Comparison of ENCODE assay signal across 12 cellular contexts in genomic region chr3:159911664-159912037, GRCh38.
DNase-seq lines count a peak whose midpoint lies in the region; ATAC-seq and TF ChIP-seq lines count a peak whose summit lies in the region.
"Had no signal": no experiment of that assay in that cellular context is flagged by ENCODE, and none has a peak within 500 bp of the region (broad histone marks: within the 10 kb centered on the region; RNA-seq: fewer than 3 reads in every experiment).

No MANE protein-coding gene starts in this region.

- H3K27me3 Mint-ChIP-seq in activated CD4-positive, alpha-beta T cell treated with anti-CD3 and anti-CD28 coated beads, Interleukin-2, amount 10 ng/mL, durations not matched to agents 7 days and 5 days, result peaks cover 6% of the 10 kb centered on the region
- peaks cover 0 to 2% (median 1%) of the 10 kb centered on the region in 3 donors for H3K27me3 Mint-ChIP-seq in immature natural killer cell (ENCODE audit: low read depth in 3 of 3)

- intact Hi-C loops in Panc1 (cut with micrococcal nuclease; ENCODE audit: unreplicated experiment) (no loop called here), stomach (cut with DNase I; ENCODE audit: low total_unique reads) (no loop called here)

- H3K4me1 ChIP-seq in Panc1 (ENCODE audit: control insufficient read depth, insufficient read depth, low read length) (no peaks in the 10 kb centered on the region), stomach (peaks cover 0 to 3% (median 0%) of the 10 kb centered on the region in 4 donors)

- WGBS in stomach, 5 donors, result 61 to 87% (median 77%) methylated on average over 2 of the region's 2 CpGs

- peak overlapping the region; percentile 88 for H3K27ac Mint-ChIP-seq in activated CD4-positive, alpha-beta T cell treated with anti-CD3 and anti-CD28 coated beads, Interleukin-2, amount 10 ng/mL, durations not matched to agents 7 days and 5 days
- H3K27ac Mint-ChIP-seq in immature natural killer cell, result peak overlapping the region in 5 of 6 donors; percentile 43 to 88 (median 72)

- peak overlapping the region; percentile 63 for H3K4me3 Mint-ChIP-seq in activated CD4-positive, alpha-beta T cell treated with anti-CD3 and anti-CD28 coated beads, Interleukin-2, amount 10 ng/mL, durations not matched to agents 7 days and 5 days
- peak overlapping the region; percentile 67 to 88 (median 82) for H3K4me3 Mint-ChIP-seq in immature natural killer cell

- no peaks in the 10 kb centered on the region for H3K9me3 Mint-ChIP-seq in activated CD4-positive, alpha-beta T cell treated with anti-CD3 and anti-CD28 coated beads, Interleukin-2, amount 10 ng/mL, durations not matched to agents 7 days and 5 days
- H3K9me3 Mint-ChIP-seq in immature natural killer cell, result peaks cover 0 to 7% (median 0%) of the 10 kb centered on the region in 6 donors

- CTCF ChIA-PET in activated CD4-positive, alpha-beta T cell treated with anti-CD3 and anti-CD28 coated beads, Interleukin-2, amount 10 ng/mL, durations not matched to agents 7 days and 5 days (lab: Charles Lee), result interaction anchor here (1.4 kb wide), 1 partner anchor 9 kb away, joined by 4 read pairs; no protein-coding TSS in a partner anchor
- CTCF ChIA-PET in Panc1 (lab: Charles Lee), result no interaction called here

- TF ChIP-seq POLR2A in stomach (IDR thresholded peaks at IDR 0.05), result no peak

- ATAC-seq in Panc1 (peak; percentile 54; the same call in 1 of the 2 replicates), HG03045 (IDR thresholded peaks at IDR 0.05; ENCODE audit: unreplicated experiment) (no peak), GM21367 (IDR thresholded peaks at IDR 0.05; ENCODE audit: unreplicated experiment) (no peak)
- ATAC-seq: K562, SK-N-SH treated with all-trans-retinoic acid at 6 μM for 48 hours had no signal

- BruUV-seq in Panc1 (replicated peaks; lab: Mats Ljungman, UMichigan), result no TSS peak

- H3K27me3 ChIP-seq in Panc1 (ENCODE audit: control insufficient read depth, insufficient read depth, low read length) (no peaks in the 10 kb centered on the region), stomach (no peaks in the 10 kb centered on the region)

- H3K4me3 ChIP-seq in Panc1 (ENCODE audit: low read depth in 2 of 2, low read length in 2 of 2) (peak overlapping the region; percentile 31 to 59), stomach (peak overlapping the region; percentile 22 to 33 (median 28))
- H3K4me3 ChIP-seq: K562 had no signal

- H3K36me3 Mint-ChIP-seq in activated CD4-positive, alpha-beta T cell treated with anti-CD3 and anti-CD28 coated beads, Interleukin-2, amount 10 ng/mL, durations not matched to agents 7 days and 5 days (ENCODE audit: low read depth), result peaks cover 5% of the 10 kb centered on the region
- H3K36me3 Mint-ChIP-seq in immature natural killer cell, result no peaks in the 10 kb centered on the region

- TF ChIP-seq CTCF in Panc1 (IDR thresholded peaks at IDR 0.05) (no peak), stomach (IDR thresholded peaks at IDR 0.05) (no peak)

- DNase-seq in activated CD4-positive, alpha-beta T cell treated with anti-CD3 and anti-CD28 coated beads, Interleukin-2, amount 10 ng/mL, durations not matched to agents 7 days and 5 days, result no peak
- no peak for DNase-seq in activated CD4-positive, alpha-beta T cell treated with anti-CD3 and anti-CD28 coated beads for 4 hours
- DNase-seq in Panc1 (ENCODE audit: low read depth, low spot score), result no peak
- DNase-seq in immature natural killer cell, result no peak
- DNase-seq in stomach, result no peak
- no peak for DNase-seq in HK-2 (ENCODE audit: unreplicated experiment)
- DNase-seq: activated CD8-positive, alpha-beta memory T cell treated with anti-CD3 and anti-CD28 coated beads, Interleukin-2, amount 50 U/mL, for 48 hours; effector CD8-positive, alpha-beta T cell had no signal

- POLR2A ChIA-PET in activated CD4-positive, alpha-beta T cell treated with anti-CD3 and anti-CD28 coated beads, Interleukin-2, amount 10 ng/mL, durations not matched to agents 7 days and 5 days (lab: Charles Lee), result no interaction called here
- POLR2A ChIA-PET in Panc1 (lab: Charles Lee), result no interaction called here

- H3K4me1 Mint-ChIP-seq in activated CD4-positive, alpha-beta T cell treated with anti-CD3 and anti-CD28 coated beads, Interleukin-2, amount 10 ng/mL, durations not matched to agents 7 days and 5 days, result peaks cover 14% of the 10 kb centered on the region
- H3K4me1 Mint-ChIP-seq in immature natural killer cell, result peaks cover 12 to 19% of the 10 kb centered on the region in 2 donors

- TF ChIP-seq EP300 in stomach (IDR thresholded peaks at IDR 0.05), result no peak

- H3K27ac ChIP-seq in Panc1 (ENCODE audit: low read length) (peak overlapping the region; percentile 68; the same call in 1 of the 2 replicates), stomach (peak overlapping the region in 1 of 5 donors; percentile 20)

- in situ Hi-C loops in Panc1 (cut with HindIII; ENCODE audit: low pct_unique_long_range_greater_than_20kb, low sequenced_read_pairs), result no loop called here

- H3K36me3 ChIP-seq in Panc1 (ENCODE audit: control insufficient read depth, insufficient read depth, low read length) (no peaks in the 10 kb centered on the region), stomach (no peaks in the 10 kb centered on the region)

- H3K9me3 ChIP-seq in Panc1 (ENCODE audit: control insufficient read depth, insufficient read depth, low read depth, low read length) (no peaks in the 10 kb centered on the region), stomach (no peaks in the 10 kb centered on the region)
